Comparison of ENCODE assay signal across 9 cellular contexts in genomic region chr5:172801184-172801671, GRCh38. TPM values are rescaled to one million over a fixed set of nuclear protein-coding genes. Genes with fewer than 3 reads are reported as not detected.
A peak's percentile ranks its signal among the peaks of the same experiment; 100 is the strongest.
DNase-seq lines count a peak whose midpoint lies in the region; TF ChIP-seq lines count a peak whose summit lies in the region.
"Had no signal": no experiment of that assay in that cellular context is flagged by ENCODE, and none has a peak within 500 bp of the region (broad histone marks: within the 10 kb centered on the region; RNA-seq: fewer than 3 reads in every experiment).

No MANE protein-coding gene starts in this region.

- H3K27ac ChIP-seq in Karpas-422 (ENCODE audit: low read length) = no peak overlapping the region

- intact Hi-C loops in posterior vena cava (cut with DNase I) = no loop called here

- H3K9me3 ChIP-seq in Karpas-422 (ENCODE audit: low read length) (no peaks in the 10 kb centered on the region), HAP-1 (no peaks in the 10 kb centered on the region)

- no peaks in the 10 kb centered on the region for H4K20me1 ChIP-seq in Karpas-422 (ENCODE audit: insufficient read depth, low read depth, low read length)

- no peaks in the 10 kb centered on the region for H3K9me2 ChIP-seq in Karpas-422 (replicated peaks; ENCODE audit: insufficient read depth, low read length)

- H3K4me3 ChIP-seq in astrocyte of the spinal cord (ENCODE audit: low read depth, low read length) = no peak overlapping the region
- H3K4me3 ChIP-seq in kidney epithelial cell (ENCODE audit: low read depth, low read length) = no peak overlapping the region
- no peak overlapping the region for H3K4me3 ChIP-seq in Karpas-422 (ENCODE audit: low read length)
- H3K4me3 ChIP-seq in HAP-1 = no peak overlapping the region

- H3K36me3 ChIP-seq in kidney epithelial cell (ENCODE audit: control insufficient read depth, insufficient read depth, low read length) = no peaks in the 10 kb centered on the region
- H3K36me3 ChIP-seq in Karpas-422 (ENCODE audit: insufficient read depth, low read length) = no peaks in the 10 kb centered on the region
- no peaks in the 10 kb centered on the region for H3K36me3 ChIP-seq in HAP-1 (replicated peaks)

- in situ Hi-C loops in astrocyte of the spinal cord (cut with HindIII; ENCODE audit: low sequenced_read_pairs) (no loop called here), HAP-1 (cut with MboI; ENCODE audit: low sequenced_read_pairs) (no loop called here)

- H3K4me1 ChIP-seq in Karpas-422 (ENCODE audit: low read length) = no peaks in the 10 kb centered on the region
- no peaks in the 10 kb centered on the region for H3K4me1 ChIP-seq in HAP-1

- no peak overlapping the region for H3K4me3 Mint-ChIP-seq in type B pancreatic cell
- H3K4me3 Mint-ChIP-seq: nephron had no signal

- H3K9me3 Mint-ChIP-seq in type B pancreatic cell = peaks cover 5% of the 10 kb centered on the region
- H3K9me3 Mint-ChIP-seq: nephron had no signal

- TF ChIP-seq CTCF in astrocyte of the spinal cord (IDR thresholded peaks at IDR 0.05; ENCODE audit: low read depth, low read length) (no peak), kidney epithelial cell (IDR thresholded peaks at IDR 0.05; ENCODE audit: insufficient read depth, low read length, poor library complexity, severe bottlenecking) (no peak), type B pancreatic cell (conservative IDR thresholded peaks at IDR 0.05) (no peak)

- H3K4me2 ChIP-seq in Karpas-422 (ENCODE audit: low read depth, low read length, poor library complexity, severe bottlenecking) = no peak overlapping the region

- H3K36me3 Mint-ChIP-seq in type B pancreatic cell = no peaks in the 10 kb centered on the region

- H3K27me3 ChIP-seq in kidney epithelial cell (ENCODE audit: control insufficient read depth, insufficient read depth, low read length) (no peaks in the 10 kb centered on the region), Karpas-422 (ENCODE audit: low read length) (no peaks in the 10 kb centered on the region), HAP-1 (ENCODE audit: low read depth) (no peaks in the 10 kb centered on the region)

- peak; percentile 68 for DNase-seq in HPDE6-E6E7 (ENCODE audit: extremely low spot score)
- peak; percentile 76 for DNase-seq in astrocyte of the spinal cord (ENCODE audit: low read depth, low spot score)
- peak; percentile 83 for DNase-seq in kidney epithelial cell (ENCODE audit: low read depth)
- no peak for DNase-seq in type B pancreatic cell (ENCODE audit: extremely low spot score, unreplicated experiment)
- no peak for DNase-seq in Karpas-422
- no peak for DNase-seq in HAP-1 (ENCODE audit: low spot score in 2 of 2)
- no peak for DNase-seq in posterior vena cava (ENCODE audit: low spot score)
- DNase-seq: activated naive CD4-positive, alpha-beta T cell treated with Interleukin-2 at 50 U/mL for 16 hours had no signal

- no peak overlapping the region for H2AFZ ChIP-seq in Karpas-422 (ENCODE audit: low read length)

- H3K27ac Mint-ChIP-seq in type B pancreatic cell = peak overlapping the region; percentile 96

- no peaks in the 10 kb centered on the region for H3K79me2 ChIP-seq in Karpas-422 (ENCODE audit: low read length)

- no peaks in the 10 kb centered on the region for H3K27me3 Mint-ChIP-seq in type B pancreatic cell

- H3K4me1 Mint-ChIP-seq in type B pancreatic cell (ENCODE audit: unreplicated experiment) = peaks cover 15% of the 10 kb centered on the region

- H3K9ac ChIP-seq in Karpas-422 (ENCODE audit: low read length) = no peak overlapping the region

RNA-seq across cellular contexts. Expression of gene DUSP1, which starts 30.2 kb away (rescaled TPM):
- 227 and 286 TPM in 2 replicates for total RNA-seq in kidney epithelial cell
- 50.9 and 163 TPM in 2 replicates for total RNA-seq in type B pancreatic cell (ENCODE audit: low replicate concordance)
- total RNA-seq in Karpas-422 (2014; rRNA removed; shearing (Covaris generic); ENCODE audit: low replicate concordance) = 9.0 and 10.5 TPM in 2 replicates
- total RNA-seq in posterior vena cava = 1,000 to 10,000 TPM in 1 of 2 donors, 100 to 1,000 TPM in 1; 445 to 1,411 TPM

RNA-seq across cellular contexts. Expression of gene ERGIC1, which starts 32.8 kb away (rescaled TPM):
- total RNA-seq in kidney epithelial cell = 183 and 232 TPM in 2 replicates
- 85.2 and 105 TPM in 2 replicates for total RNA-seq in type B pancreatic cell (ENCODE audit: low replicate concordance)
- 54.4 and 67.2 TPM in 2 replicates for total RNA-seq in Karpas-422 (2014; rRNA removed; shearing (Covaris generic); ENCODE audit: low replicate concordance)
- 100 to 1,000 TPM; 140 to 169 TPM for total RNA-seq in posterior vena cava

Comparison
In these comparisons a context has a peak if more than half of its experiments do, and no peak if none do; other contexts are left out.
1. DNase-seq: peak in HPDE6-E6E7 (single experiment), astrocyte of the spinal cord (single experiment) and kidney epithelial cell (single experiment); none in type B pancreatic cell (single experiment), Karpas-422 (single experiment), HAP-1 (0 of 2) and posterior vena cava (single experiment).